In the genomic region with DNA sequence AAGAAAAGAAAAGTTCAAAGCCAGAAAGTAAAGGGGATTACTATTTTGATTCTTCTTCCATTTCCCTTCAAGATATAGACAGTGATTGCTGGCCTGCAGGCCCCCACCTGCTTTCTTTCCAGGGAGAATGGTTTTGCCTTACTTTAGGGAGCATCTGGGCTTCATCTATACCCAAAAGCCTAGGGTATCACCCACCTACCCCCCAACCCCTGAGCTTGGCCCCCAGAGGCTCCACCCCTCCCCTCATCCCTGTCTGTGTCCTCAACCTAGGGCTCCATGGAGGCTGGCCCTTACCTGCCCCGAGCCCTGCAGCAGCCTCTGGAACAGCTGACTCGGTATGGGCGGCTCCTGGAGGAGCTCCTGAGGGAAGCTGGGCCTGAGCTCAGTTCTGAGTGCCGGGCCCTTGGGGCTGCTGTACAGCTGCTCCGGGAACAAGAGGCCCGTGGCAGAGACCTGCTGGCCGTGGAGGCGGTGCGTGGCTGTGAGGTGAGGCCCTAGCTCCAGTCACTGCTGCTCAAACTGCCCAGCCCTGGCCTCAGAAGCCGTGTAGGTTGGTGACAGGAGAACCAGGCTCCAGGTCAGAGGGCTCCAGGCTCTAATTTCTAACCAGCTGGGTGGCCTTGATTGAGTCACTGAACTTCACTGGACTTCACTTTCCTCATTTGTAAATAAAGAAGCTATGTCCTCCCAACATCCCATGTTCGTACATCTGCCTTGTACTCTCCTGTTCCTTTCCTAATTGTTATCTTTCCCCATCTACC, we compare ENCODE assay signal across 1 cellular context.
TF ChIP-seq lines count a peak whose summit lies in the region.

No MANE protein-coding gene starts in this region.

TF ChIP-seq in IMR-90, 13 proteins besides CTCF, POLR2A, EP300 and RAD21:
- TF ChIP-seq SMC3 (IDR thresholded peaks at IDR 0.05; ENCODE audit: low read depth, low read length) (no peak), CHD1 (IDR thresholded peaks at IDR 0.05; ENCODE audit: low read depth, low read length) (no peak), RCOR1 (IDR thresholded peaks at IDR 0.05; ENCODE audit: insufficient replicate concordance, low read length) (no peak), RFX5 (IDR thresholded peaks at IDR 0.05; ENCODE audit: low read depth, low read length) (no peak), FOS (IDR thresholded peaks at IDR 0.05; ENCODE audit: low read depth, low read length) (no peak), MAFK (IDR thresholded peaks at IDR 0.05; ENCODE audit: low read depth, low read length) (no peak), CEBPB (IDR thresholded peaks at IDR 0.05; ENCODE audit: low read depth, low read length) (no peak), MXI1 (IDR thresholded peaks at IDR 0.05; ENCODE audit: borderline replicate concordance, low read depth, low read length) (no peak), MAZ (IDR thresholded peaks at IDR 0.05; ENCODE audit: borderline replicate concordance, low read depth, low read length) (no peak), NFE2L2 (IDR thresholded peaks at IDR 0.05; ENCODE audit: low read depth, low read length) (no peak), BHLHE40 (IDR thresholded peaks at IDR 0.05; ENCODE audit: low read depth, low read length) (no peak)
- TF ChIP-seq, protein P1, sequence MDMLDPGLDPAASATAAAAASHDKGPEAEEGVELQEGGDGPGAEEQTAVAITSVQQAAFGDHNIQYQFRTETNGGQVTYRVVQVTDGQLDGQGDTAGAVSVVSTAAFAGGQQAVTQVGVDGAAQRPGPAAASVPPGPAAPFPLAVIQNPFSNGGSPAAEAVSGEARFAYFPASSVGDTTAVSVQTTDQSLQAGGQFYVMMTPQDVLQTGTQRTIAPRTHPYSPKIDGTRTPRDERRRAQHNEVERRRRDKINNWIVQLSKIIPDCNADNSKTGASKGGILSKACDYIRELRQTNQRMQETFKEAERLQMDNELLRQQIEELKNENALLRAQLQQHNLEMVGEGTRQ (IDR thresholded peaks at IDR 0.05; ENCODE audit: low read depth, low read length), result no peak
- TF ChIP-seq, protein P2, sequence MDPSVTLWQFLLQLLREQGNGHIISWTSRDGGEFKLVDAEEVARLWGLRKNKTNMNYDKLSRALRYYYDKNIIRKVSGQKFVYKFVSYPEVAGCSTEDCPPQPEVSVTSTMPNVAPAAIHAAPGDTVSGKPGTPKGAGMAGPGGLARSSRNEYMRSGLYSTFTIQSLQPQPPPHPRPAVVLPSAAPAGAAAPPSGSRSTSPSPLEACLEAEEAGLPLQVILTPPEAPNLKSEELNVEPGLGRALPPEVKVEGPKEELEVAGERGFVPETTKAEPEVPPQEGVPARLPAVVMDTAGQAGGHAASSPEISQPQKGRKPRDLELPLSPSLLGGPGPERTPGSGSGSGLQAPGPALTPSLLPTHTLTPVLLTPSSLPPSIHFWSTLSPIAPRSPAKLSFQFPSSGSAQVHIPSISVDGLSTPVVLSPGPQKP (IDR thresholded peaks at IDR 0.05; ENCODE audit: borderline replicate concordance, low read depth, low read length), result no peak
